ENCODE assay signal across 13 cellular contexts in genomic region chr10:118584181-118584954, GRCh38. TPM values are rescaled to one million over a fixed set of nuclear protein-coding genes. Genes with fewer than 3 reads are reported as not detected.
DNase-seq lines count a peak whose midpoint lies in the region; ATAC-seq, FAIRE-seq and TF ChIP-seq lines count a peak whose summit lies in the region.
"Had no signal": no experiment of that assay in that cellular context is flagged by ENCODE, and none has a peak within 500 bp of the region (broad histone marks: within the 10 kb centered on the region; RNA-seq: fewer than 3 reads in every experiment).

No MANE protein-coding gene starts in this region.

- intact Hi-C loops in K562 (cut with micrococcal nuclease): no loop called here

- CTCF ChIA-PET in K562 (lab: Yijun Ruan, JAX; ENCODE audit: low intra/inter-chr PET ratio): no interaction called here

- no peak overlapping the region for H3K9ac ChIP-seq in K562 (ENCODE audit: insufficient read depth in 1 of 2, low read depth in 2 of 2, low read length in 2 of 2)

- no peak for TF ChIP-seq EP300 in K562 (IDR thresholded peaks at IDR 0.05; ENCODE audit: low read length)

- H3K4me3 ChIP-seq in K562: no peak overlapping the region

- no peak for TF ChIP-seq POLR2A in K562 (conservative IDR thresholded peaks at IDR 0.05)

- DNase-seq in AG08396 (ENCODE audit: low spot score): peak; percentile 70
- peak; percentile 6 for DNase-seq in HTR-8/SVneo (ENCODE audit: insufficient read length, low spot score)
- DNase-seq in K562 (ENCODE audit: extremely low read depth in 1 of 4, low spot score in 3 of 4): no peak
- peak; percentile 1 for DNase-seq in kidney glomerular epithelial cell (lab: John Stamatoyannopoulos, UW)
- DNase-seq in C1 segment of cervical spinal cord (lab: John Stamatoyannopoulos, UW): no peak
- DNase-seq in ureter (ENCODE audit: low spot score): no peak
- no peak for DNase-seq in NCI-H1436 treated with DMSO at 0.1 percent for 48 hours (lab: John Stamatoyannopoulos, UW)
- DNase-seq: activated CD8-positive, alpha-beta T cell treated with anti-CD3 and anti-CD28 coated beads, Interleukin-2, amount 10 ng/mL, durations not matched to agents 7 days and 5 days; CD4-positive, CD25-positive, alpha-beta regulatory T cell; effector CD8-positive, alpha-beta T cell; NCI-H1092 had no signal

- TF ChIP-seq RAD21 in K562 (CRISPR knock-in tag; conservative IDR thresholded peaks at IDR 0.05 in 1 of 2, IDR thresholded peaks at IDR 0.05 in 1 of 2): no peak

- 1% methylated on average over 5 of the region's 6 CpGs for WGBS in K562 (ENCODE audit: insufficient coverage, low coverage, missing lambda C conversion rate)

- H3K27ac ChIP-seq in K562 (ENCODE audit: extremely low read depth, low read depth, low read length): no peak overlapping the region

- BruUV-seq in K562 (replicated peaks; lab: Mats Ljungman, UMichigan): no TSS peak

- no peak for TF ChIP-seq CTCF in K562 (IDR thresholded peaks at IDR 0.05 in 2 of 3, conservative IDR thresholded peaks at IDR 0.05 in 1 of 3; ENCODE audit: insufficient read depth in 2 of 3, low read depth in 1 of 3, low read length in 3 of 3)

- no peaks in the 10 kb centered on the region for H3K36me3 ChIP-seq in K562 (ENCODE audit: control insufficient read depth, insufficient read depth, low read length)

- H3K9me3 ChIP-seq in K562 (replicated peaks; ENCODE audit: control insufficient read depth, insufficient read depth, low read depth, low read length): no peaks in the 10 kb centered on the region

- in situ Hi-C loops in K562 (cut with MboI): no loop called here

- no peak overlapping the region for H2AFZ ChIP-seq in K562 (ENCODE audit: low read depth, low read length)

- POLR2A ChIA-PET in K562 (lab: Yijun Ruan, JAX): no interaction called here

- H4K20me1 ChIP-seq in K562 (replicated peaks; ENCODE audit: control insufficient read depth, insufficient read depth, low read length): no peaks in the 10 kb centered on the region

- H3K79me2 ChIP-seq in K562 (ENCODE audit: control insufficient read depth, insufficient read depth, low read length): no peaks in the 10 kb centered on the region

- H3K9me1 ChIP-seq in K562 (ENCODE audit: control insufficient read depth, insufficient read depth, low read length): no peaks in the 10 kb centered on the region

- FAIRE-seq in HTR-8/SVneo (lab: Jason Lieb, UNC): no peak
- FAIRE-seq in K562 (lab: Jason Lieb, UNC): no peak

- ATAC-seq in K562: no peak
- no peak for ATAC-seq in GM19467 (IDR thresholded peaks at IDR 0.05; ENCODE audit: unreplicated experiment)
- ATAC-seq: activated CD8-positive, alpha-beta T cell treated with anti-CD3 and anti-CD28 coated beads, Interleukin-2, amount 10 ng/mL, durations not matched to agents 7 days and 5 days had no signal

- no peaks in the 10 kb centered on the region for H3K4me1 ChIP-seq in K562 (replicated peaks in 1 of 2; ENCODE audit: control insufficient read depth in 2 of 2, insufficient read depth in 2 of 2, low read length in 2 of 2)

- no peak overlapping the region for H3K4me2 ChIP-seq in K562 (ENCODE audit: insufficient read depth, low read length)

- peaks cover 0 to 11% of the 10 kb centered on the region in 2 experiments; a peak in 2 of 5 replicates for H3K27me3 ChIP-seq in K562 (ENCODE audit: control insufficient read depth in 2 of 2, insufficient read depth in 2 of 2, low read length in 2 of 2)

TF ChIP-seq in K562, 482 proteins besides CTCF, POLR2A, EP300 and RAD21:
- TF ChIP-seq ATF3 (IDR thresholded peaks at IDR 0.05) (peak; percentile 48), ATF3 (CRISPR knock-in tag; conservative IDR thresholded peaks at IDR 0.05) (no peak), FOSL1 (tag; conservative IDR thresholded peaks at IDR 0.05) (peak; percentile 78), NR2C1 (IDR thresholded peaks at IDR 0.05) (no peak), NR2C1 (tag; IDR thresholded peaks at IDR 0.05) (no peak), JUND (IDR thresholded peaks at IDR 0.05; ENCODE audit: borderline replicate concordance, low read depth, low read length) (peak; percentile 43; the same call in 1 of the 2 replicates), JUND (tag; IDR thresholded peaks at IDR 0.05; ENCODE audit: borderline replicate concordance, low read depth, low read length) (no peak)

RNA-seq across cellular contexts. Expression of gene PRLHR, which starts 11.1 kb away (rescaled TPM):
- total RNA-seq in K562 (2011; cell fraction: chromatin; rRNA removed; ENCODE audit: low replicate concordance): not detected in 2 replicates
- total RNA-seq in K562 (2011; cell fraction: nucleolus; rRNA removed): not detected in 2 replicates
- total RNA-seq in K562 (2011; cell fraction: nucleoplasm; rRNA removed): not detected in 2 replicates
- not detected in 2 replicates for total RNA-seq in K562 (2014; rRNA removed)
- not detected in 2 replicates for total RNA-seq in K562 (2014; rRNA removed; fragmentation: Illumina TruSeq; extraction: Trizol)
- not detected in 2 replicates for total RNA-seq in K562 (2015; rRNA removed; fragmentation: Illumina TruSeq; extraction: Trizol)
- total RNA-seq in K562 (2021): not detected in 2 replicates
- not detected in 2 replicates for polyA plus RNA-seq in K562 (2011; rRNA removed)
- not detected in 2 replicates for polyA plus RNA-seq in K562 (2011; cell fraction: cytosol; rRNA removed)
- not detected in 2 replicates for polyA plus RNA-seq in K562 (2011; cell fraction: nucleus; rRNA removed)
- polyA plus RNA-seq in K562 (2012): not detected in 2 replicates
- polyA plus RNA-seq in K562 (2014; fragmentation: Illumina TruSeq; extraction: Trizol): not detected in 2 replicates
- not detected for polyA plus RNA-seq in K562 (2014; fragmentation: Nextera tagmentation; extraction: Ambion mirVana)
- polyA plus RNA-seq in K562 (2014; rRNA removed): not detected in 2 replicates
- not detected in 2 replicates for polyA minus RNA-seq in K562 (2011; rRNA and poly(A)+ RNA removed)
- polyA minus RNA-seq in K562 (2011; cell fraction: cytosol; rRNA and poly(A)+ RNA removed): not detected in 2 replicates
- not detected in 2 replicates for polyA minus RNA-seq in K562 (2011; cell fraction: nucleus; rRNA and poly(A)+ RNA removed)
- not detected for total RNA-seq in ureter
- total RNA-seq: activated CD8-positive, alpha-beta T cell treated with anti-CD3 and anti-CD28 coated beads, Interleukin-2, amount 10 ng/mL, durations not matched to agents 7 days and 5 days; CD4-positive, CD25-positive, alpha-beta regulatory T cell; T-helper 2 cell treated with Interferon-gamma antibody and Interleukin-4, amounts not matched to agents 100 ng/mL and 5 ng/mL, for 36 hours had no signal
- polyA plus RNA-seq: CD4-positive, CD25-positive, alpha-beta regulatory T cell had no signal

Comparison
In these comparisons a context has a peak if more than half of its experiments do, and no peak if none do; other contexts are left out.
1. DNase-seq: peak in AG08396 (single experiment), HTR-8/SVneo (single experiment) and kidney glomerular epithelial cell (single experiment); none in K562 (0 of 4), C1 segment of cervical spinal cord (0 of 14), ureter (single experiment) and NCI-H1436 treated with DMSO at 0.1 percent for 48 hours (single experiment).